Comparison of ENCODE assay signal across 21 cellular contexts in the genomic region with DNA sequence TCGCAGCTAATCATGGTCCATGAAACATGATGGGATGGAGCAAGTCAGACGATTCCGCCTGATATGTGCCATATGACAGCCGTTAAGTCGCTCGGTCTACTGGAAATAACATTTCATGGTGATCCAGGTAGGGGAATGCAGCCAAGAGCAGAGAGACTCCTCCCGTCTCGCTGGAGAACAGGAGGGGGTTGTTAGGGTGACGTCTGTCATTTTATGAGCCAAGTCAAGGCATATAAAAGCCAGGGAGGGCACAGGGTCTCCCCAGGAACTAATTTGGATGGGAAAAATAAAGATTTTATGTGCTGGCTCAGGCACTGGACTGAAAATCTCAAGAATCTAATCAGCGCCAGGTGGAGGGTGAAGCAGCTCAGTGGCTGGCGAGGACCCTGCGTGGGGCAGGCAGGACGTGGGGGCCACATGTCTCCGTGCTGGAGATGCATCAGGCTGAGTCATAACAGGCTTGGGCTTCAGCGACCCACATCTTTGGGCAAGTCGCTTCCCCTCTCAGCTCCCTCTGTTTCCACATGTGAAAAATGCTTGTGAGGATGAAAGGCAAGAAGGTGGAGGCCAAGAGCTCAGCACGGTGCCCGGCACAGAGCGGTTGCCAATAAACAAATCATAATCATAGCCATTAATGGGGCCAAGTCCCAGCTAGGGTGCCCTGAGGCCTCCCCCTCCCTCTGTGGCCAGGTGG.
DNase-seq lines count a peak whose midpoint lies in the region; TF ChIP-seq lines count a peak whose summit lies in the region.
"Had no signal": no experiment of that assay in that cellular context is flagged by ENCODE, and none has a peak within 500 bp of the region (broad histone marks: within the 10 kb centered on the region; RNA-seq: fewer than 3 reads in every experiment).

No MANE protein-coding gene starts in this region.

- DNase-seq in NCI-H2081 (lab: John Stamatoyannopoulos, UW) (peak; percentile 40 to 74), NCI-H2081 treated with DMSO at 0.1 percent for 48 hours (lab: John Stamatoyannopoulos, UW) (no peak), NCI-H446 (lab: John Stamatoyannopoulos, UW) (peak; percentile 90 to 96), cerebellar cortex (ENCODE audit: low spot score) (peak; percentile 23), retina (peak; percentile 78), brain microvascular endothelial cell (no peak), Kasumi-1 (lab: John Stamatoyannopoulos, UW) (no peak), ureter (ENCODE audit: low spot score) (no peak)
- DNase-seq: activated CD4-positive, alpha-beta memory T cell treated with anti-CD3 and anti-CD28 coated beads, Interleukin-2, amount 10 ng/mL, durations not matched to agents 7 days and 5 days; activated T-cell treated with anti-CD3 and anti-CD28 coated beads, Interleukin-2, amount 50 U/mL, for 4 hours; DMS53; gastrocnemius medialis; GOT3; MV-4-11; right cardiac atrium; SHP77; stimulated activated naive CD8-positive, alpha-beta T cell treated with anti-CD3 and anti-CD28 coated beads, Interleukin-15, Interleukin-2, amounts not matched to agents 100 U/mL and 50 U/mL, for 24 hours; T-helper 17 cell; transverse colon had no signal

- no peak overlapping the region for H3K4me3 ChIP-seq in brain microvascular endothelial cell (ENCODE audit: low read depth, low read length)
- H3K4me3 ChIP-seq: gastrocnemius medialis, transverse colon had no signal

- no peaks in the 10 kb centered on the region for H3K27me3 ChIP-seq in brain microvascular endothelial cell (replicated peaks)
- H3K27me3 ChIP-seq: gastrocnemius medialis, transverse colon had no signal

- TF ChIP-seq CTCF in brain microvascular endothelial cell (IDR thresholded peaks at IDR 0.05; ENCODE audit: low read depth, low read length, missing control alignments), result no peak

- no peaks in the 10 kb centered on the region for H3K36me3 ChIP-seq in brain microvascular endothelial cell (replicated peaks)
- H3K36me3 ChIP-seq: gastrocnemius medialis, neutrophil, transverse colon had no signal

- in situ Hi-C loops in brain microvascular endothelial cell (cut with HindIII; ENCODE audit: low pct_ligation_motif_present, low sequenced_read_pairs), result no loop called here

- H3K27ac ChIP-seq in brain microvascular endothelial cell, result no peak overlapping the region
- H3K27ac ChIP-seq: epithelial cell of prostate, gastrocnemius medialis, neutrophil had no signal

Comparison
In these comparisons a context has a peak if more than half of its experiments do, and no peak if none do; other contexts are left out.
1. DNase-seq: peak in NCI-H2081 (2 of 2), NCI-H446 (2 of 2), cerebellar cortex (single experiment) and retina (single experiment); none in NCI-H2081 treated with DMSO at 0.1 percent for 48 hours (single experiment), brain microvascular endothelial cell (single experiment), Kasumi-1 (0 of 2) and ureter (single experiment).